Comparison of ENCODE assay signal across 7 cellular contexts in the genomic region with DNA sequence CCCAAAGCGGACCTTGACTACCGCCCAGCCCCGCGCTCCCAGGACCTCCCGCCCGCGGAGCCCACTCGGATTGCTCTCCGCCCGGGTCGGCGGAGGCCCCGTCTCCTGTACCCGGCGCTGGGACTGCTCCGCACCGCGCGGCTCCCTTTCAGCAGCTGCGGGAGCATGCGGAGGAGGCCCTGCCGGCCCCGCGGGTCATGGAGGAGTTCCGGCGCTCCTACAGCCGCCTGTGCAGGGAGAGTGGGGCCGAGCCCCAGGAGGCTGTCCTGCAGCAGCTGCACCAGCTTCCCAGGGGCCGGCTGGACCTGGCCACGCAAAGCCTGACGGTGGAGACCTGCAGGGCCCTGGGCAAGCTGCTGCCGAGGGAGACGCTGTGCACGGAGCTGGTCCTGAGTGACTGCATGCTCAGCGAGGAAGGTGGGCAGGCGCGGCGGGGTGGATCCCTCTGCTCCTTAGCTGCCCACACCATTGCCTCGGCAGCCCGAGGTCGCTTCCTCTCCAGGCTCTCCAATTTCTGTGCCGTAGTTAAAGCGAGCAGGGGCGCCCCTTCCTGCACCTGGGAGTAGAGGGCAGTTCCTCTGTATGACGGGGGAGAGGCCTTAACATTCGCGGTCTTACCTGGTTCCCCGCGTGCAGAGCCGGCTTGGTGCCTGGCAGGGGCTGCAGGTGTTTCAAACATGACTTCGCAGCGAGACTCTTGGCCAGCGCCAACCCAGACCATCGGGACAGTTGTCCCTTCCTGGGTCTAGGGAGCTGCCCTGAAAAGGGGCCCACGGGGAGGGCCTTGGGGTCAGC. TPM values are rescaled to one million over a fixed set of nuclear protein-coding genes. Genes with fewer than 3 reads are reported as not detected.
DNase-seq lines count a peak whose midpoint lies in the region; ATAC-seq, FAIRE-seq and TF ChIP-seq lines count a peak whose summit lies in the region.

No MANE protein-coding gene starts in this region.

- peaks cover 6 to 24% of the 10 kb centered on the region in 2 donors for H3K4me1 ChIP-seq in kidney (ENCODE audit: control insufficient read depth in 1 of 2, insufficient read depth in 1 of 2, low read depth in 1 of 2, low read length in 2 of 2)

- no peak overlapping the region for H3K27ac Mint-ChIP-seq in activated naive CD8-positive, alpha-beta T cell treated with anti-CD3 and anti-CD28 coated beads, Interleukin-2, amount 50 U/mL, for 24 hours

- H3K27me3 Mint-ChIP-seq in activated naive CD8-positive, alpha-beta T cell treated with anti-CD3 and anti-CD28 coated beads, Interleukin-2, amount 50 U/mL, for 24 hours, result no peaks in the 10 kb centered on the region

- H3K36me3 Mint-ChIP-seq in activated naive CD8-positive, alpha-beta T cell treated with anti-CD3 and anti-CD28 coated beads, Interleukin-2, amount 50 U/mL, for 24 hours (ENCODE audit: low read depth), result peaks cover 1% of the 10 kb centered on the region

- intact Hi-C loops in kidney (cut with DNase I), result no loop called here

- H3K9me3 Mint-ChIP-seq in activated naive CD8-positive, alpha-beta T cell treated with anti-CD3 and anti-CD28 coated beads, Interleukin-2, amount 50 U/mL, for 24 hours, result no peaks in the 10 kb centered on the region

- H3K4me3 ChIP-seq in kidney (ENCODE audit: low read length in 2 of 2), result peak overlapping the region; percentile 52 to 63

- TF ChIP-seq CTCF in kidney (IDR thresholded peaks at IDR 0.05; ENCODE audit: borderline replicate concordance, extremely low read depth, insufficient read depth), result no peak

- peak; percentile 9 for ATAC-seq in GM19455 (IDR thresholded peaks at IDR 0.05; ENCODE audit: unreplicated experiment)
- no peak for ATAC-seq in activated naive CD8-positive, alpha-beta T cell treated with anti-CD3 and anti-CD28 coated beads, Interleukin-2, amount 50 U/mL, for 24 hours

- no peaks in the 10 kb centered on the region for H3K36me3 ChIP-seq in kidney (ENCODE audit: control insufficient read depth in 1 of 2, insufficient read depth in 2 of 2, low read length in 2 of 2)

- H3K9me3 ChIP-seq in kidney (ENCODE audit: control insufficient read depth in 1 of 2, low read length in 2 of 2), result no peaks in the 10 kb centered on the region

- peaks cover 13% of the 10 kb centered on the region for H3K4me1 Mint-ChIP-seq in activated naive CD8-positive, alpha-beta T cell treated with anti-CD3 and anti-CD28 coated beads, Interleukin-2, amount 50 U/mL, for 24 hours

- H3K4me3 Mint-ChIP-seq in activated naive CD8-positive, alpha-beta T cell treated with anti-CD3 and anti-CD28 coated beads, Interleukin-2, amount 50 U/mL, for 24 hours, result peak overlapping the region; percentile 88

- H3K9ac ChIP-seq in kidney (ENCODE audit: low read length in 2 of 2), result peak overlapping the region in 1 of 2 donors; percentile 34

- no peak overlapping the region for H3K27ac ChIP-seq in kidney (ENCODE audit: low read depth in 2 of 2, low read length in 2 of 2)
- peak overlapping the region; percentile 30 for H3K27ac ChIP-seq in substantia nigra (ENCODE audit: low read depth, low read length, poor library complexity, severe bottlenecking)

- DNase-seq in Daoy (ENCODE audit: low read depth), result peak; percentile 41
- peak; percentile 25 for DNase-seq in M059J (ENCODE audit: low read depth)
- DNase-seq in activated naive CD8-positive, alpha-beta T cell treated with anti-CD3 and anti-CD28 coated beads, Interleukin-2, amount 50 U/mL, for 24 hours, result peak; percentile 28
- DNase-seq in kidney, result no peak
- DNase-seq in substantia nigra (lab: John Stamatoyannopoulos, UW), result no peak
- no peak for DNase-seq in 8988T

- FAIRE-seq in kidney (lab: Jason Lieb, UNC), result no peak

RNA-seq across cellular contexts. Expression of a gene that starts 0.5 kb away (rescaled TPM):
- 23.2 and 26.5 TPM in 2 replicates for total RNA-seq in Daoy (2014; rRNA removed; shearing (Covaris generic))
- 6.2 and 20.8 TPM in 2 replicates for total RNA-seq in M059J (2014; rRNA removed; shearing (Covaris generic))
- 9.9 TPM for total RNA-seq in kidney
- polyA plus RNA-seq in kidney (ENCODE audit: insufficient read depth, low read depth, low replicate concordance), result 9.9 TPM

RNA-seq across cellular contexts. Expression of a gene that starts 1.0 kb away (rescaled TPM):
- total RNA-seq in Daoy (2014; rRNA removed; shearing (Covaris generic)), result 88.1 and 116 TPM in 2 replicates
- 121 and 155 TPM in 2 replicates for total RNA-seq in M059J (2014; rRNA removed; shearing (Covaris generic))
- total RNA-seq in kidney, result 36.9 TPM
- polyA plus RNA-seq in kidney (ENCODE audit: insufficient read depth, low read depth, low replicate concordance), result 93.2 TPM

RNA-seq across cellular contexts. Expression of a gene that starts 7.8 kb away (rescaled TPM):
- total RNA-seq in Daoy (2014; rRNA removed; shearing (Covaris generic)), result 9.3 and 16.9 TPM in 2 replicates
- total RNA-seq in M059J (2014; rRNA removed; shearing (Covaris generic)), result 16.4 and 19.8 TPM in 2 replicates
- total RNA-seq in kidney, result 2.6 TPM
- polyA plus RNA-seq in kidney (ENCODE audit: insufficient read depth, low read depth, low replicate concordance), result 13.1 TPM

RNA-seq across cellular contexts. Expression of a gene that starts 13.9 kb away (rescaled TPM):
- total RNA-seq in Daoy (2014; rRNA removed; shearing (Covaris generic)), result 57.0 and 92.7 TPM in 2 replicates
- 81.6 and 117 TPM in 2 replicates for total RNA-seq in M059J (2014; rRNA removed; shearing (Covaris generic))
- 102 TPM for total RNA-seq in kidney
- 551 TPM for polyA plus RNA-seq in kidney (ENCODE audit: insufficient read depth, low read depth, low replicate concordance)

RNA-seq across cellular contexts. Expression of a gene that starts 28.0 kb away (rescaled TPM):
- total RNA-seq in Daoy (2014; rRNA removed; shearing (Covaris generic)), result 18.8 and 20.2 TPM in 2 replicates
- 8.4 and 18.6 TPM in 2 replicates for total RNA-seq in M059J (2014; rRNA removed; shearing (Covaris generic))
- 29.8 TPM for total RNA-seq in kidney
- polyA plus RNA-seq in kidney (ENCODE audit: insufficient read depth, low read depth, low replicate concordance), result 47.3 TPM

Comparison
In these comparisons a context has a peak if more than half of its experiments do, and no peak if none do; other contexts are left out.
1. DNase-seq: peak in Daoy (single experiment), M059J (single experiment) and activated naive CD8-positive, alpha-beta T cell treated with anti-CD3 and anti-CD28 coated beads, Interleukin-2, amount 50 U/mL, for 24 hours (single experiment); none in kidney (single experiment), substantia nigra (0 of 49) and 8988T (single experiment).